8 cellular contexts compared by ENCODE assay signal in genomic region chr3:38003371-38003816, GRCh38. TPM values are rescaled to one million over a fixed set of nuclear protein-coding genes. Genes with fewer than 3 reads are reported as not detected.
DNase-seq lines count a peak whose midpoint lies in the region; ATAC-seq, FAIRE-seq and TF ChIP-seq lines count a peak whose summit lies in the region.

No MANE protein-coding gene starts in this region.

- H4K20me1 ChIP-seq in H9 (ENCODE audit: control insufficient read depth, insufficient read depth, insufficient read length), result no peaks in the 10 kb centered on the region
- H4K20me1 ChIP-seq in K562 (replicated peaks; ENCODE audit: control insufficient read depth, insufficient read depth, low read length), result peaks cover 14% of the 10 kb centered on the region

- H3K4me2 ChIP-seq in H9 (ENCODE audit: insufficient read depth, insufficient read length, low read length) (no peak overlapping the region), K562 (ENCODE audit: insufficient read depth, low read length) (no peak overlapping the region)

- POLR2A ChIA-PET in K562 (lab: Yijun Ruan, JAX), result interaction anchor here (0.5 to 1.2 kb wide), 7 partner anchors 9 to 183 kb away, joined by 3 to 4 read pairs (median 3); no protein-coding TSS in a partner anchor

- H3K4me3 ChIP-seq in K562, result no peak overlapping the region

- H3K4me1 Mint-ChIP-seq in H9, result peaks cover 9 to 17% of the 10 kb centered on the region in 2 experiments

- peaks cover 2% of the 10 kb centered on the region; the same call in 1 of the 2 replicates for H3K4me1 ChIP-seq in H9 (ENCODE audit: insufficient read depth, low read length)
- peaks cover 14 to 50% of the 10 kb centered on the region in 2 experiments for H3K4me1 ChIP-seq in K562 (replicated peaks in 1 of 2; ENCODE audit: control insufficient read depth in 2 of 2, insufficient read depth in 2 of 2, low read length in 2 of 2)

- no peak overlapping the region; a peak in 1 of 5 replicates for H3K4me3 Mint-ChIP-seq in H9

- H3K9ac ChIP-seq in H9 (ENCODE audit: extremely low read depth, insufficient read length, low read length) (no peak overlapping the region), K562 (ENCODE audit: insufficient read depth in 1 of 2, low read depth in 2 of 2, low read length in 2 of 2) (no peak overlapping the region; a peak in 1 of 4 replicates)

- no peak overlapping the region for H4K5ac ChIP-seq in H9 (ENCODE audit: insufficient read length, low read depth, low read length)

- H3T11ph ChIP-seq in H9 (ENCODE audit: low read length), result no peak overlapping the region

- TF ChIP-seq POLR2A in K562 (conservative IDR thresholded peaks at IDR 0.05), result no peak

- no peak overlapping the region for H4K91ac ChIP-seq in H9 (ENCODE audit: insufficient read length, low read depth, low read length)

- no peak overlapping the region for H3K56ac ChIP-seq in H9 (ENCODE audit: insufficient read length, low read depth, low read length)

- peaks cover 3% of the 10 kb centered on the region for H3K27me3 Mint-ChIP-seq in H9 (ENCODE audit: low read depth)

- no peak overlapping the region for H3K27ac ChIP-seq in H9 (ENCODE audit: insufficient read length, low read depth, low read length)
- H3K27ac ChIP-seq in K562 (ENCODE audit: extremely low read depth, low read depth, low read length), result no peak overlapping the region; the same call in 2 of the 3 replicates

- peaks cover 4% of the 10 kb centered on the region for H3K9me1 ChIP-seq in K562 (ENCODE audit: control insufficient read depth, insufficient read depth, low read length)

- H3K23ac ChIP-seq in H9 (ENCODE audit: insufficient read length, low read depth, low read length), result no peak overlapping the region

- H3K27me3 ChIP-seq in H9 (ENCODE audit: insufficient read depth, low read length) (no peaks in the 10 kb centered on the region), K562 (ENCODE audit: control insufficient read depth in 2 of 2, insufficient read depth in 2 of 2, low read length in 2 of 2) (no peaks in the 10 kb centered on the region)

- no peak overlapping the region for H3K14ac ChIP-seq in H9 (ENCODE audit: insufficient read depth, low read length)

- intact Hi-C loops in K562 (cut with micrococcal nuclease), result loop anchor here (1.0 kb wide), 1 partner anchor 29 kb away; no protein-coding TSS in a partner anchor

- H3K4ac ChIP-seq in H9 (ENCODE audit: low read depth, low read length), result no peak overlapping the region

- peak; percentile 77 for ATAC-seq in K562
- ATAC-seq in GM18867 (IDR thresholded peaks at IDR 0.05; ENCODE audit: unreplicated experiment), result no peak

- in situ Hi-C loops in K562 (cut with MboI), result no loop called here

- no peaks in the 10 kb centered on the region for H3K9me3 ChIP-seq in H9 (ENCODE audit: control insufficient read depth, low read depth, low read length)
- no peaks in the 10 kb centered on the region for H3K9me3 ChIP-seq in K562 (replicated peaks; ENCODE audit: control insufficient read depth, insufficient read depth, low read depth, low read length)

- peak; percentile 90 for FAIRE-seq in K562 (lab: Jason Lieb, UNC)

- peaks cover 70% of the 10 kb centered on the region for H3K36me3 ChIP-seq in K562 (ENCODE audit: control insufficient read depth, insufficient read depth, low read length)

- peak; percentile 72 to 87 for TF ChIP-seq RAD21 in K562 (CRISPR knock-in tag; conservative IDR thresholded peaks at IDR 0.05 in 1 of 2, IDR thresholded peaks at IDR 0.05 in 1 of 2)

- no peak overlapping the region for H3K27ac Mint-ChIP-seq in H9

- TF ChIP-seq EP300 in K562 (IDR thresholded peaks at IDR 0.05; ENCODE audit: low read length), result no peak

- H3K23me2 ChIP-seq in H9 (ENCODE audit: insufficient read length, low read depth, low read length, poor library complexity, severe bottlenecking), result no peaks in the 10 kb centered on the region

- H3K79me1 ChIP-seq in H9 (ENCODE audit: insufficient read depth, low read depth, low read length, poor library complexity, severe bottlenecking), result no peaks in the 10 kb centered on the region

- H4K8ac ChIP-seq in H9 (replicated peaks; ENCODE audit: insufficient read length, low read depth, low read length), result no peak overlapping the region

- whole genome bisulfite sequencing in H9 (ENCODE audit: extremely low coverage, insufficient read length, low lambda C conversion rate), result no CpG with 5 or more reads among the region's 7 CpGs
- WGBS in K562 (ENCODE audit: insufficient coverage, low coverage, missing lambda C conversion rate), result 12% methylated on average over 7 of the region's 7 CpGs

- H2AFZ ChIP-seq in H9 (ENCODE audit: low read length) (no peak overlapping the region), K562 (ENCODE audit: low read depth, low read length) (no peak overlapping the region)

- DNase-seq in AML-193 (lab: John Stamatoyannopoulos, UW) (peak; percentile 9 to 25), H9 (peak; percentile 83), T-helper 9 cell (peak; percentile 45), K562 (ENCODE audit: extremely low read depth in 1 of 4, low spot score in 3 of 4) (peak; percentile 74 to 84 (median 76)), iPS-NIHi11 (ENCODE audit: low spot score) (peak; percentile 84), NCI-H748 treated with DMSO at 0.1 percent for 48 hours (lab: John Stamatoyannopoulos, UW) (no peak)
- DNase-seq in stimulated activated CD4-positive, alpha-beta T cell treated with anti-CD3 and anti-CD28 coated beads, Interleukin-12 subunit alpha, Interleukin-12 subunit beta, amount 100 ng/mL, for 48 hours (ENCODE audit: low read depth in 2 of 3, low spot score in 1 of 3), result peak; percentile 25 to 67 (median 53)

- TF ChIP-seq CTCF in H9 (conservative IDR thresholded peaks at IDR 0.05) (peak; percentile 96), K562 (IDR thresholded peaks at IDR 0.05 in 2 of 3, conservative IDR thresholded peaks at IDR 0.05 in 1 of 3; ENCODE audit: insufficient read depth in 2 of 3, low read depth in 1 of 3, low read length in 3 of 3) (peak; percentile 79 to 99 (median 86))

- no peak overlapping the region for H2BK20ac ChIP-seq in H9 (ENCODE audit: low read depth, low read length, poor library complexity, severe bottlenecking)

- H2AK5ac ChIP-seq in H9 (ENCODE audit: insufficient read length, low read length), result no peak overlapping the region

- no peaks in the 10 kb centered on the region; a peak in 1 of 5 replicates for H3K9me3 Mint-ChIP-seq in H9

- no peak overlapping the region for H2BK5ac ChIP-seq in H9 (ENCODE audit: insufficient read length, low read length)

- H3K79me2 ChIP-seq in H9 (ENCODE audit: insufficient read depth, low read length) (no peaks in the 10 kb centered on the region), K562 (ENCODE audit: control insufficient read depth, insufficient read depth, low read length) (no peaks in the 10 kb centered on the region)

- no peak overlapping the region for H2BK120ac ChIP-seq in H9 (ENCODE audit: low read depth, low read length, poor library complexity, severe bottlenecking)

- no peak overlapping the region for H3K18ac ChIP-seq in H9 (ENCODE audit: insufficient read length, low read depth, low read length)

- BruUV-seq in K562 (replicated peaks; lab: Mats Ljungman, UMichigan), result no TSS peak

- no peak overlapping the region for H2BK15ac ChIP-seq in H9 (ENCODE audit: low read depth, low read length)

- CTCF ChIA-PET in K562 (lab: Yijun Ruan, JAX; ENCODE audit: low intra/inter-chr PET ratio), result interaction anchor here (0.6 to 5.0 kb wide), 4 partner anchors 28 to 474 kb away, joined by 3 to 62 read pairs (median 4); no protein-coding TSS in a partner anchor

- H2BK12ac ChIP-seq in H9 (ENCODE audit: insufficient read length, low read depth, low read length), result no peak overlapping the region

- peaks cover 0 to 20% (median 7%) of the 10 kb centered on the region in 3 experiments; a peak in 5 of 7 replicates for H3K36me3 Mint-ChIP-seq in H9 (ENCODE audit: insufficient read depth in 1 of 3, low read depth in 3 of 3)

RNA-seq across cellular contexts. Expression of gene VILL, which starts 12.8 kb away (rescaled TPM):
- 3.2 and 3.8 TPM in 2 replicates for total RNA-seq in H9 (2021)
- total RNA-seq in K562 (2011; cell fraction: chromatin; rRNA removed; ENCODE audit: low replicate concordance), result 21.1 and 67.2 TPM in 2 replicates
- total RNA-seq in K562 (2011; cell fraction: nucleolus; rRNA removed), result 38.7 and 48.8 TPM in 2 replicates
- 25.6 and 29.8 TPM in 2 replicates for total RNA-seq in K562 (2011; cell fraction: nucleoplasm; rRNA removed)
- 12.6 and 17.4 TPM in 2 replicates for total RNA-seq in K562 (2014; rRNA removed)
- total RNA-seq in K562 (2014; rRNA removed; fragmentation: Illumina TruSeq; extraction: Trizol), result 3.3 and 4.3 TPM in 2 replicates
- 8.8 and 9.2 TPM in 2 replicates for total RNA-seq in K562 (2015; rRNA removed; fragmentation: Illumina TruSeq; extraction: Trizol)
- total RNA-seq in K562 (2021), result 12.4 and 13.4 TPM in 2 replicates
- polyA plus RNA-seq in K562 (2011; rRNA removed), result 7.7 and 10.6 TPM in 2 replicates
- polyA plus RNA-seq in K562 (2011; cell fraction: cytosol; rRNA removed), result 9.8 and 17.0 TPM in 2 replicates
- polyA plus RNA-seq in K562 (2011; cell fraction: nucleus; rRNA removed), result 51.3 and 85.1 TPM in 2 replicates
- 10.0 and 15.4 TPM in 2 replicates for polyA plus RNA-seq in K562 (2012)
- 8.7 and 9.8 TPM in 2 replicates for polyA plus RNA-seq in K562 (2014; fragmentation: Illumina TruSeq; extraction: Trizol)
- polyA plus RNA-seq in K562 (2014; fragmentation: Nextera tagmentation; extraction: Ambion mirVana), result under 1 TPM; 0.11 to 0.49 TPM
- polyA plus RNA-seq in K562 (2014; rRNA removed), result 16.0 and 18.1 TPM in 2 replicates
- polyA minus RNA-seq in K562 (2011; rRNA and poly(A)+ RNA removed), result 10.8 and 11.9 TPM in 2 replicates
- polyA minus RNA-seq in K562 (2011; cell fraction: cytosol; rRNA and poly(A)+ RNA removed), result 2.6 and 4.9 TPM in 2 replicates
- polyA minus RNA-seq in K562 (2011; cell fraction: nucleus; rRNA and poly(A)+ RNA removed), result 32.0 and 33.5 TPM in 2 replicates

RNA-seq across cellular contexts. Expression of gene PLCD1, which starts 26.0 kb away (rescaled TPM):
- total RNA-seq in H9 (2021) (27.1 and 36.9 TPM in 2 replicates), K562 (2014; rRNA removed) (152 and 190 TPM in 2 replicates), K562 (2014; rRNA removed; fragmentation: Illumina TruSeq; extraction: Trizol) (60.7 and 88.3 TPM in 2 replicates), K562 (2015; rRNA removed; fragmentation: Illumina TruSeq; extraction: Trizol) (47.5 and 50.1 TPM in 2 replicates), K562 (2021) (149 and 161 TPM in 2 replicates)
- total RNA-seq in K562 (2011; cell fraction: chromatin; rRNA removed; ENCODE audit: low replicate concordance), result 283 and 655 TPM in 2 replicates
- 463 and 540 TPM in 2 replicates for total RNA-seq in K562 (2011; cell fraction: nucleolus; rRNA removed)
- 244 and 351 TPM in 2 replicates for total RNA-seq in K562 (2011; cell fraction: nucleoplasm; rRNA removed)
- polyA plus RNA-seq in K562 (2011; rRNA removed) (209 and 284 TPM in 2 replicates), K562 (2014; fragmentation: Illumina TruSeq; extraction: Trizol) (135 and 145 TPM in 2 replicates), K562 (2014; fragmentation: Nextera tagmentation; extraction: Ambion mirVana) (10 to 100 TPM in 1 of 2 experiments, 1 to 10 TPM in 1; 5.4 to 11.0 TPM), K562 (2014; rRNA removed) (116 and 140 TPM in 2 replicates)
- 214 and 249 TPM in 2 replicates for polyA plus RNA-seq in K562 (2011; cell fraction: cytosol; rRNA removed)
- polyA plus RNA-seq in K562 (2011; cell fraction: nucleus; rRNA removed), result 1,089 and 1,150 TPM in 2 replicates
- polyA plus RNA-seq in K562 (2012), result 67.9 and 83.7 TPM in 2 replicates
- 191 and 192 TPM in 2 replicates for polyA minus RNA-seq in K562 (2011; rRNA and poly(A)+ RNA removed)
- 144 and 183 TPM in 2 replicates for polyA minus RNA-seq in K562 (2011; cell fraction: cytosol; rRNA and poly(A)+ RNA removed)
- polyA minus RNA-seq in K562 (2011; cell fraction: nucleus; rRNA and poly(A)+ RNA removed), result 158 and 240 TPM in 2 replicates

RNA-seq across cellular contexts. Expression of gene DLEC1, which starts 35.6 kb away (rescaled TPM):
- total RNA-seq in H9 (2021) (2.0 and 2.1 TPM in 2 replicates), K562 (2014; rRNA removed) (not detected in 2 replicates), K562 (2014; rRNA removed; fragmentation: Illumina TruSeq; extraction: Trizol) (not detected in 2 replicates), K562 (2015; rRNA removed; fragmentation: Illumina TruSeq; extraction: Trizol) (not detected in 2 replicates), K562 (2021) (0.02 TPM in 1 of 2 replicates, not detected in the other)
- total RNA-seq in K562 (2011; cell fraction: chromatin; rRNA removed; ENCODE audit: low replicate concordance), result 0.12 TPM in 1 of 2 replicates, not detected in the other
- not detected in 2 replicates for total RNA-seq in K562 (2011; cell fraction: nucleolus; rRNA removed)
- total RNA-seq in K562 (2011; cell fraction: nucleoplasm; rRNA removed), result not detected in 2 replicates
- polyA plus RNA-seq in K562 (2011; rRNA removed) (not detected in 2 replicates), K562 (2014; fragmentation: Illumina TruSeq; extraction: Trizol) (not detected in 2 replicates), K562 (2014; fragmentation: Nextera tagmentation; extraction: Ambion mirVana) (under 1 TPM; 0.07 to 0.08 TPM), K562 (2014; rRNA removed) (not detected in 2 replicates)
- polyA plus RNA-seq in K562 (2011; cell fraction: cytosol; rRNA removed), result 0.01 TPM in 1 of 2 replicates, not detected in the other
- 0.06 and 0.18 TPM in 2 replicates for polyA plus RNA-seq in K562 (2011; cell fraction: nucleus; rRNA removed)
- polyA plus RNA-seq in K562 (2012), result 0.10 and 0.18 TPM in 2 replicates
- polyA minus RNA-seq in K562 (2011; rRNA and poly(A)+ RNA removed), result not detected in 2 replicates
- polyA minus RNA-seq in K562 (2011; cell fraction: cytosol; rRNA and poly(A)+ RNA removed), result not detected in 2 replicates
- not detected in 2 replicates for polyA minus RNA-seq in K562 (2011; cell fraction: nucleus; rRNA and poly(A)+ RNA removed)
